12 cellular contexts compared by ENCODE assay signal in the genomic region with DNA sequence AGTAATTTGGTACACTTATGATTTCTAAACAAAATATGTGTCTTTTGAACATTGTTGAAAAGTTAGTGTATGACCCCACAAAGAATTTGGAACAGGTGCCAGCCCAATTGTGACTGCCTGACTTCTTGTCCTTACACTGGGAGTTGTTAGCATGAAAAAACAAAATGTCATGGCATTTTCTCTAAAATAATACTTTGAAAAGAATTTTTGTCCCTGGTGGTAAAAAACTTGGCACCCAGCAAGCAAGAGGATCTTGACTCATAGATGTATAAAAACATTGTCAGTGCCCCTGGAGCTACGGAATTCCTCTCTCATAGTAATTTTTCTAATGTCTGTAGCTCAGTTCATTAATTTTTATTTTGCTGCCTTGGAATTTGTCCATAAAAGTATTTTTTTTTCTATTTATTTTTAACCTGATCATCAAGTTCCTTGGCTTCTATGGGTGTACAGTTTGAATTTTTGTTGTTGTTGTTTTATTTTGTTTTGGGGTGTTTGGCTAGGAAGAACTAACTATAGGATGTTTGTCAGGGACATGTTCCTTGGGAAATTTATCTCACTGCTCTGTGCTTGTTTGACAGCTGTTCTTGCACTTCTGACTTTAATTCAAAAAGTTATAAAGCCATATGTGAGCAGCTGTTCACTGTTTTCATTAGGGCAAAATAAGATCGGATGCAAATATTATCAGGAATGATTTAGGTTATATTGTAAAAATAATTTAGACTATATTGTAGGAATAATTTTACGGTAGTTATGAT.
A peak's percentile ranks its signal among the peaks of the same experiment; 100 is the strongest.
DNase-seq lines count a peak whose midpoint lies in the region; FAIRE-seq and TF ChIP-seq lines count a peak whose summit lies in the region.
"Had no signal": no experiment of that assay in that cellular context is flagged by ENCODE, and none has a peak within 500 bp of the region (broad histone marks: within the 10 kb centered on the region; RNA-seq: fewer than 3 reads in every experiment).

No MANE protein-coding gene starts in this region.

- H3K4me3 ChIP-seq in astrocyte of the cerebellum (ENCODE audit: low read depth, low read length) = no peak overlapping the region
- H3K4me3 ChIP-seq: upper lobe of left lung had no signal

- DNase-seq in A172 (ENCODE audit: low spot score) = peak; percentile 44
- peak; percentile 28 for DNase-seq in H54 (ENCODE audit: insufficient read length, low spot score)
- DNase-seq in astrocyte of the cerebellum (ENCODE audit: low read depth) = peak; percentile 66
- DNase-seq in hepatic stellate cell (ENCODE audit: low spot score) = peak; percentile 64
- DNase-seq in effector CD8-positive, alpha-beta T cell (lab: John Stamatoyannopoulos, UW) = no peak
- no peak for DNase-seq in NCI-H774 (lab: John Stamatoyannopoulos, UW)
- DNase-seq in head of caudate nucleus = no peak
- DNase-seq in activated naive CD4-positive, alpha-beta T cell treated with anti-CD3 and anti-CD28 coated beads, Interleukin-2, amount 10 ng/mL, durations not matched to agents 7 days and 5 days = no peak
- DNase-seq: activated CD8-positive, alpha-beta memory T cell treated with anti-CD3 and anti-CD28 coated beads, Interleukin-2, amount 50 U/mL, for 48 hours; Kasumi-1; upper lobe of left lung had no signal

- in situ Hi-C loops in astrocyte of the cerebellum (cut with HindIII; ENCODE audit: low sequenced_read_pairs) = no loop called here

- intact Hi-C loops in head of caudate nucleus (cut with DNase I) = no loop called here

- no peak overlapping the region for H3K4me3 Mint-ChIP-seq in activated naive CD4-positive, alpha-beta T cell treated with anti-CD3 and anti-CD28 coated beads, Interleukin-2, amount 10 ng/mL, durations not matched to agents 7 days and 5 days

- no peak overlapping the region for H3K27ac Mint-ChIP-seq in activated naive CD4-positive, alpha-beta T cell treated with anti-CD3 and anti-CD28 coated beads, Interleukin-2, amount 10 ng/mL, durations not matched to agents 7 days and 5 days

- H3K9me3 Mint-ChIP-seq in activated naive CD4-positive, alpha-beta T cell treated with anti-CD3 and anti-CD28 coated beads, Interleukin-2, amount 10 ng/mL, durations not matched to agents 7 days and 5 days = no peaks in the 10 kb centered on the region

- no peak for FAIRE-seq in H54 (lab: Jason Lieb, UNC)
- FAIRE-seq: TTC549 had no signal

- CTCF ChIA-PET in activated naive CD4-positive, alpha-beta T cell treated with anti-CD3 and anti-CD28 coated beads, Interleukin-2, amount 10 ng/mL, durations not matched to agents 7 days and 5 days (lab: Charles Lee) = interaction anchor here (0.6 kb wide), 1 partner anchor 319 kb away, joined by 3 read pairs; no protein-coding TSS in a partner anchor

- TF ChIP-seq POLR2A in H54 (IDR thresholded peaks at IDR 0.05; ENCODE audit: low read depth, low read length) = no peak

- no peaks in the 10 kb centered on the region for H3K27me3 Mint-ChIP-seq in activated naive CD4-positive, alpha-beta T cell treated with anti-CD3 and anti-CD28 coated beads, Interleukin-2, amount 10 ng/mL, durations not matched to agents 7 days and 5 days

- TF ChIP-seq CTCF in astrocyte of the cerebellum (IDR thresholded peaks at IDR 0.05; ENCODE audit: low read depth, low read length, missing control alignments) = no peak

- H3K4me1 Mint-ChIP-seq in activated naive CD4-positive, alpha-beta T cell treated with anti-CD3 and anti-CD28 coated beads, Interleukin-2, amount 10 ng/mL, durations not matched to agents 7 days and 5 days = no peaks in the 10 kb centered on the region

- H3K36me3 Mint-ChIP-seq in activated naive CD4-positive, alpha-beta T cell treated with anti-CD3 and anti-CD28 coated beads, Interleukin-2, amount 10 ng/mL, durations not matched to agents 7 days and 5 days = peaks cover 15% of the 10 kb centered on the region

Comparison
In these comparisons a context has a peak if more than half of its experiments do, and no peak if none do; other contexts are left out.
1. DNase-seq: peak in A172 (single experiment), H54 (single experiment), astrocyte of the cerebellum (single experiment) and hepatic stellate cell (single experiment); none in effector CD8-positive, alpha-beta T cell (single experiment), NCI-H774 (single experiment), head of caudate nucleus (0 of 42) and activated naive CD4-positive, alpha-beta T cell treated with anti-CD3 and anti-CD28 coated beads, Interleukin-2, amount 10 ng/mL, durations not matched to agents 7 days and 5 days (single experiment).